16 cellular contexts compared by ENCODE assay signal in the genomic region with DNA sequence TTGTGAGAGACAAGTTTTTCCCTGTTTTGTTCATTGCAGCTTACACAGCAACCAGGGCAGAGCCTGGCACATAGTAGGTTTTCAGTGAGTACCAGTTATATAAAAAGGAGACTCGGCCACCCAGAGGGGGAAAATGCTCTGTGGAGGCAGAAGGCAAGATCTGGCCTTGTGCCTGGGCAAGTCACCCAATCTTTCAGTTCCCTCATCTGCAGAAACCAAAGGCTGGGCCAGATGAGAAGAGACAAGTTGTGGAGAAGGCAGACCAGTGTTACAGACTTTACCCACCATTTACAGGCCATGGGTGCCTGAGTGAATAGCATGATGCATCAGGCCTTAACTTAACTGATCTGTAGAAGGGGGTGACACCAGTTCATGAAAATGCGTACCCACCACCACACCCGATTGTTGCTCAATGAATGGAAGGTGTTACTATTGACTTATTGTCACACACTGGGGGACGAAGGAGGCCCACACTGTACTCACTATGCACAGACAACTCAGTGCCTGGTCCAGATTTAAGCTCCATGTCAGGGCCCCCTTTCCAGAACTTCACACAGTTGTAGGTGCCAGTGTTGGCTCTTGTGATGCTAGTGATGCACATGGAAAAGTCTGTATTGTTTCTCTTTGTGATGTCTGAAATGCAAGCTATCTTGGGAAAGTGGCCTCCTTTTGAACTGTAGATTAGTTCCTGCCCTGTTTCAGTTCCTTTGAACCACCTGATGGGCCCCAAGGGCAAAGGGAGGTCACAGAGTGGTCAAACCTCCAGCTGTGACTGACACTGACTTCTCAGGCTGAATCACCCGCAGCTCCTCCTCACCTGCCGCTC.
A peak's percentile ranks its signal among the peaks of the same experiment; 100 is the strongest.
DNase-seq lines count a peak whose midpoint lies in the region; ATAC-seq lines count a peak whose summit lies in the region.
"Had no signal": no experiment of that assay in that cellular context is flagged by ENCODE, and none has a peak within 500 bp of the region (broad histone marks: within the 10 kb centered on the region; RNA-seq: fewer than 3 reads in every experiment).

No MANE protein-coding gene starts in this region.

- H3K4me3 Mint-ChIP-seq in activated T-cell treated with anti-CD3 and anti-CD28 coated beads, Interleukin-2, amount 50 U/mL, for 4 hours = no peak overlapping the region
- H3K4me3 Mint-ChIP-seq in activated T-cell treated with anti-CD3 and anti-CD28 coated beads, Interleukin-2, amount 50 U/mL, for 24 hours = no peak overlapping the region
- no peak overlapping the region for H3K4me3 Mint-ChIP-seq in stimulated activated memory B cell treated with anti-CD40 and anti-IgM and Interleukin-4, amounts not matched to agents 10 μg/mL and 1 μg/mL and 100 μg/mL, for 72 hours

- H3K27ac Mint-ChIP-seq in activated T-cell treated with anti-CD3 and anti-CD28 coated beads, Interleukin-2, amount 50 U/mL, for 24 hours = no peak overlapping the region
- H3K27ac Mint-ChIP-seq in stimulated activated memory B cell treated with anti-CD40 and anti-IgM and Interleukin-4, amounts not matched to agents 10 μg/mL and 1 μg/mL and 100 μg/mL, for 72 hours = no peak overlapping the region

- DNase-seq in activated T-cell treated with anti-CD3 and anti-CD28 coated beads, Interleukin-2, amount 50 U/mL, for 4 hours = no peak
- DNase-seq in activated T-cell treated with anti-CD3 and anti-CD28 coated beads, Interleukin-2, amount 50 U/mL, for 24 hours = no peak
- DNase-seq in SW480 (ENCODE audit: low spot score) = peak; percentile 19
- no peak for DNase-seq in activated CD4-positive, alpha-beta T cell treated with anti-CD3 and anti-CD28 coated beads for 1 hour
- DNase-seq: effector CD4-positive, alpha-beta T cell; KBM-7; NCI-H2081; NCI-H82; psoas muscle; SK-N-SH; stimulated activated CD8-positive, alpha-beta memory T cell treated with anti-CD3 and anti-CD28 coated beads, Interleukin-4, amount 100 ng/mL, for 48 hours; WERI-Rb-1 had no signal

- H3K27me3 Mint-ChIP-seq in activated T-cell treated with anti-CD3 and anti-CD28 coated beads, Interleukin-2, amount 50 U/mL, for 4 hours (ENCODE audit: low read depth) = no peaks in the 10 kb centered on the region
- no peaks in the 10 kb centered on the region for H3K27me3 Mint-ChIP-seq in activated T-cell treated with anti-CD3 and anti-CD28 coated beads, Interleukin-2, amount 50 U/mL, for 24 hours
- no peaks in the 10 kb centered on the region for H3K27me3 Mint-ChIP-seq in stimulated activated memory B cell treated with anti-CD40 and anti-IgM and Interleukin-4, amounts not matched to agents 10 μg/mL and 1 μg/mL and 100 μg/mL, for 72 hours

- peaks cover 15% of the 10 kb centered on the region for H3K4me1 Mint-ChIP-seq in activated T-cell treated with anti-CD3 and anti-CD28 coated beads, Interleukin-2, amount 50 U/mL, for 4 hours (ENCODE audit: low read depth)
- peaks cover 20% of the 10 kb centered on the region for H3K4me1 Mint-ChIP-seq in activated T-cell treated with anti-CD3 and anti-CD28 coated beads, Interleukin-2, amount 50 U/mL, for 24 hours (ENCODE audit: low read depth)
- H3K4me1 Mint-ChIP-seq in stimulated activated memory B cell treated with anti-CD40 and anti-IgM and Interleukin-4, amounts not matched to agents 10 μg/mL and 1 μg/mL and 100 μg/mL, for 72 hours = peaks cover 25% of the 10 kb centered on the region

- peaks cover 6% of the 10 kb centered on the region for H3K36me3 Mint-ChIP-seq in activated T-cell treated with anti-CD3 and anti-CD28 coated beads, Interleukin-2, amount 50 U/mL, for 4 hours (ENCODE audit: insufficient read depth)
- H3K36me3 Mint-ChIP-seq in activated T-cell treated with anti-CD3 and anti-CD28 coated beads, Interleukin-2, amount 50 U/mL, for 24 hours (ENCODE audit: low read depth) = peaks cover 2% of the 10 kb centered on the region
- H3K36me3 Mint-ChIP-seq in stimulated activated memory B cell treated with anti-CD40 and anti-IgM and Interleukin-4, amounts not matched to agents 10 μg/mL and 1 μg/mL and 100 μg/mL, for 72 hours = peaks cover 6% of the 10 kb centered on the region

- peak; percentile 14 to 38 for ATAC-seq in activated T-cell treated with anti-CD3 and anti-CD28 coated beads, Interleukin-2, amount 50 U/mL, for 4 hours
- ATAC-seq in HG02885 (IDR thresholded peaks at IDR 0.05; ENCODE audit: poor library complexity, unreplicated experiment) (peak; percentile 74), HG03521 (IDR thresholded peaks at IDR 0.05; ENCODE audit: unreplicated experiment) (no peak), HG02938 (IDR thresholded peaks at IDR 0.05; ENCODE audit: unreplicated experiment) (no peak)
- ATAC-seq in stimulated activated memory B cell treated with anti-CD40 and anti-IgM and Interleukin-4, amounts not matched to agents 10 μg/mL and 1 μg/mL and 100 μg/mL, for 72 hours = peak; percentile 85
- ATAC-seq: psoas muscle had no signal

- peaks cover 11% of the 10 kb centered on the region for H3K9me3 Mint-ChIP-seq in activated T-cell treated with anti-CD3 and anti-CD28 coated beads, Interleukin-2, amount 50 U/mL, for 4 hours
- H3K9me3 Mint-ChIP-seq in activated T-cell treated with anti-CD3 and anti-CD28 coated beads, Interleukin-2, amount 50 U/mL, for 24 hours = peaks cover 9% of the 10 kb centered on the region
- H3K9me3 Mint-ChIP-seq in stimulated activated memory B cell treated with anti-CD40 and anti-IgM and Interleukin-4, amounts not matched to agents 10 μg/mL and 1 μg/mL and 100 μg/mL, for 72 hours = peaks cover 13% of the 10 kb centered on the region

Comparison
In these comparisons a context has a peak if more than half of its experiments do, and no peak if none do; other contexts are left out.
1. ATAC-seq: peak in activated T-cell treated with anti-CD3 and anti-CD28 coated beads, Interleukin-2, amount 50 U/mL, for 4 hours (2 of 2), HG02885 (single experiment) and stimulated activated memory B cell treated with anti-CD40 and anti-IgM and Interleukin-4, amounts not matched to agents 10 μg/mL and 1 μg/mL and 100 μg/mL, for 72 hours (single experiment); none in HG03521 (single experiment) and HG02938 (single experiment).